ENCODE assay signal across 19 cellular contexts in the genomic region with DNA sequence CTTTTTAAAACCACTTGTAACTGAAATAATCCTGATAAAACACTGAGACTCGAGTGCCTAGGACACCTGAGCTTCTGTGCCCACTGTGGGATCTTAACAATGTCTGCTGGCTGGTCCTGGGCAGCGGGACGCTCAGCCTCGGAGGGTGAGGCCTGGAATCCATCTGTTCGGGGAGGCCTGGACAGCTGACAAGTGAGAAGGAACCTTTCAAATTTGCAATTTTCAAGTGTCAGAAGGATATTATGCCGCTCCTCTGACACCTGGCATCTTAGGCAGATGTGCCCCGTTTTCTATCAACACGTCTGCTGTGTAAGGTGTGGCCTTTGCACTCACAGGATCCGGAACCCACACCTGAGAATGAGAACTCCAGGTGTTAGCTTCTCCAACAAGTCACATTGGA. TPM values are rescaled to one million over a fixed set of nuclear protein-coding genes. Genes with fewer than 3 reads are reported as not detected.
A peak's percentile ranks its signal among the peaks of the same experiment; 100 is the strongest.
DNase-seq lines count a peak whose midpoint lies in the region; ATAC-seq and TF ChIP-seq lines count a peak whose summit lies in the region.
"Had no signal": no experiment of that assay in that cellular context is flagged by ENCODE, and none has a peak within 500 bp of the region (broad histone marks: within the 10 kb centered on the region; RNA-seq: fewer than 3 reads in every experiment).

No MANE protein-coding gene starts in this region.

- no peak overlapping the region for H3K27ac ChIP-seq in coronary artery
- H3K27ac ChIP-seq: BLaER1 had no signal

- no peak for TF ChIP-seq CTCF in coronary artery (IDR thresholded peaks at IDR 0.05)
- no peak for TF ChIP-seq CTCF in type B pancreatic cell (conservative IDR thresholded peaks at IDR 0.05)

- H3K27ac Mint-ChIP-seq in type B pancreatic cell = no peak overlapping the region
- H3K27ac Mint-ChIP-seq in stimulated activated naive CD8-positive, alpha-beta T cell treated with anti-CD3 and anti-CD28 coated beads, Interleukin-15, amount 100 ng/mL, for 72 hours = no peak overlapping the region
- no peak overlapping the region for H3K27ac Mint-ChIP-seq in activated naive CD4-positive, alpha-beta T cell treated with anti-CD3 and anti-CD28 coated beads for 36 hours
- H3K27ac Mint-ChIP-seq: CD8-positive, alpha-beta memory T cell; GM23338 had no signal

- H3K27me3 Mint-ChIP-seq in type B pancreatic cell = peaks cover 66% of the 10 kb centered on the region
- H3K27me3 Mint-ChIP-seq in stimulated activated naive CD8-positive, alpha-beta T cell treated with anti-CD3 and anti-CD28 coated beads, Interleukin-15, amount 100 ng/mL, for 72 hours = peaks cover 62% of the 10 kb centered on the region
- peaks cover 30% of the 10 kb centered on the region for H3K27me3 Mint-ChIP-seq in activated naive CD4-positive, alpha-beta T cell treated with anti-CD3 and anti-CD28 coated beads for 36 hours (ENCODE audit: low read depth)

- H3K4me3 Mint-ChIP-seq in type B pancreatic cell = no peak overlapping the region
- no peak overlapping the region for H3K4me3 Mint-ChIP-seq in stimulated activated naive CD8-positive, alpha-beta T cell treated with anti-CD3 and anti-CD28 coated beads, Interleukin-15, amount 100 ng/mL, for 72 hours
- no peak overlapping the region for H3K4me3 Mint-ChIP-seq in activated naive CD4-positive, alpha-beta T cell treated with anti-CD3 and anti-CD28 coated beads for 36 hours
- H3K4me3 Mint-ChIP-seq: CD8-positive, alpha-beta memory T cell; GM23338 had no signal

- CTCF ChIA-PET in activated naive CD4-positive, alpha-beta T cell treated with anti-CD3 and anti-CD28 coated beads for 36 hours (lab: Charles Lee) = no interaction called here

- no peaks in the 10 kb centered on the region for H3K36me3 Mint-ChIP-seq in type B pancreatic cell
- no peaks in the 10 kb centered on the region for H3K36me3 Mint-ChIP-seq in activated naive CD4-positive, alpha-beta T cell treated with anti-CD3 and anti-CD28 coated beads for 36 hours (ENCODE audit: low read depth)
- H3K36me3 Mint-ChIP-seq: CD8-positive, alpha-beta memory T cell had no signal

- ATAC-seq in stimulated activated naive CD8-positive, alpha-beta T cell treated with anti-CD3 and anti-CD28 coated beads, Interleukin-15, amount 100 ng/mL, for 72 hours = no peak
- ATAC-seq: GM23338, HepG2 had no signal

- no peak overlapping the region for H3K4me3 ChIP-seq in coronary artery
- H3K4me3 ChIP-seq: BLaER1, GM23338 had no signal

- peak; percentile 7 for DNase-seq in activated CD8-positive, alpha-beta memory T cell treated with anti-CD3 and anti-CD28 coated beads for 24 hours
- no peak for DNase-seq in activated CD8-positive, alpha-beta memory T cell treated with anti-CD3 and anti-CD28 coated beads, Interleukin-2, amount 50 U/mL, for 48 hours
- DNase-seq in coronary artery (ENCODE audit: low spot score) = peak; percentile 11
- DNase-seq in mesenteric fat pad (ENCODE audit: low spot score) = peak; percentile 65
- DNase-seq in type B pancreatic cell (ENCODE audit: extremely low spot score, unreplicated experiment) = peak; percentile 32
- no peak for DNase-seq in stimulated activated naive CD8-positive, alpha-beta T cell treated with anti-CD3 and anti-CD28 coated beads, Interleukin-15, amount 100 ng/mL, for 72 hours
- DNase-seq in HUDEP-2 (lab: John Stamatoyannopoulos, UW; ENCODE audit: unreplicated experiment in 76 of 76) = no peak
- no peak for DNase-seq in activated naive CD4-positive, alpha-beta T cell treated with anti-CD3 and anti-CD28 coated beads for 36 hours
- DNase-seq: 8988T; AML-193; Caco-2; CD8-positive, alpha-beta memory T cell; DND-41; GDM1; H7 had no signal

- no peaks in the 10 kb centered on the region for H3K9me3 Mint-ChIP-seq in type B pancreatic cell
- no peaks in the 10 kb centered on the region for H3K9me3 Mint-ChIP-seq in stimulated activated naive CD8-positive, alpha-beta T cell treated with anti-CD3 and anti-CD28 coated beads, Interleukin-15, amount 100 ng/mL, for 72 hours
- no peaks in the 10 kb centered on the region for H3K9me3 Mint-ChIP-seq in activated naive CD4-positive, alpha-beta T cell treated with anti-CD3 and anti-CD28 coated beads for 36 hours
- H3K9me3 Mint-ChIP-seq: CD8-positive, alpha-beta memory T cell; GM23338 had no signal

- intact Hi-C loops in activated naive CD4-positive, alpha-beta T cell treated with anti-CD3 and anti-CD28 coated beads for 36 hours (cut with micrococcal nuclease) = no loop called here

- no peaks in the 10 kb centered on the region for H3K4me1 Mint-ChIP-seq in type B pancreatic cell (ENCODE audit: unreplicated experiment)
- no peaks in the 10 kb centered on the region for H3K4me1 Mint-ChIP-seq in stimulated activated naive CD8-positive, alpha-beta T cell treated with anti-CD3 and anti-CD28 coated beads, Interleukin-15, amount 100 ng/mL, for 72 hours
- no peaks in the 10 kb centered on the region for H3K4me1 Mint-ChIP-seq in activated naive CD4-positive, alpha-beta T cell treated with anti-CD3 and anti-CD28 coated beads for 36 hours (ENCODE audit: low read depth)
- H3K4me1 Mint-ChIP-seq: CD8-positive, alpha-beta memory T cell; GM23338 had no signal

RNA-seq across cellular contexts. Expression of a gene that starts 33.1 kb away (rescaled TPM):
- total RNA-seq in mesenteric fat pad (not detected), type B pancreatic cell (ENCODE audit: low replicate concordance) (not detected in 2 replicates)
- not detected for total RNA-seq in activated naive CD4-positive, alpha-beta T cell treated with anti-CD3 and anti-CD28 coated beads for 36 hours
- total RNA-seq: Caco-2; CD8-positive, alpha-beta memory T cell; GM23338; H7; HepG2; HT1080 had no signal

RNA-seq across cellular contexts. Expression of a gene that starts 58.8 kb away (rescaled TPM):
- total RNA-seq in mesenteric fat pad = 0.61 TPM
- 5.8 and 11.3 TPM in 2 replicates for total RNA-seq in type B pancreatic cell (ENCODE audit: low replicate concordance)
- total RNA-seq in activated naive CD4-positive, alpha-beta T cell treated with anti-CD3 and anti-CD28 coated beads for 36 hours = not detected
- total RNA-seq: Caco-2; CD8-positive, alpha-beta memory T cell; HepG2; HT1080 had no signal

Comparison
In these comparisons a context has a peak if more than half of its experiments do, and no peak if none do; other contexts are left out.
1. DNase-seq: peak in activated CD8-positive, alpha-beta memory T cell treated with anti-CD3 and anti-CD28 coated beads for 24 hours (single experiment), coronary artery (single experiment), mesenteric fat pad (single experiment) and type B pancreatic cell (single experiment); none in activated CD8-positive, alpha-beta memory T cell treated with anti-CD3 and anti-CD28 coated beads, Interleukin-2, amount 50 U/mL, for 48 hours (single experiment), stimulated activated naive CD8-positive, alpha-beta T cell treated with anti-CD3 and anti-CD28 coated beads, Interleukin-15, amount 100 ng/mL, for 72 hours (0 of 2), HUDEP-2 (0 of 76) and activated naive CD4-positive, alpha-beta T cell treated with anti-CD3 and anti-CD28 coated beads for 36 hours (single experiment).